9 cellular contexts compared by ENCODE assay signal in the genomic region with DNA sequence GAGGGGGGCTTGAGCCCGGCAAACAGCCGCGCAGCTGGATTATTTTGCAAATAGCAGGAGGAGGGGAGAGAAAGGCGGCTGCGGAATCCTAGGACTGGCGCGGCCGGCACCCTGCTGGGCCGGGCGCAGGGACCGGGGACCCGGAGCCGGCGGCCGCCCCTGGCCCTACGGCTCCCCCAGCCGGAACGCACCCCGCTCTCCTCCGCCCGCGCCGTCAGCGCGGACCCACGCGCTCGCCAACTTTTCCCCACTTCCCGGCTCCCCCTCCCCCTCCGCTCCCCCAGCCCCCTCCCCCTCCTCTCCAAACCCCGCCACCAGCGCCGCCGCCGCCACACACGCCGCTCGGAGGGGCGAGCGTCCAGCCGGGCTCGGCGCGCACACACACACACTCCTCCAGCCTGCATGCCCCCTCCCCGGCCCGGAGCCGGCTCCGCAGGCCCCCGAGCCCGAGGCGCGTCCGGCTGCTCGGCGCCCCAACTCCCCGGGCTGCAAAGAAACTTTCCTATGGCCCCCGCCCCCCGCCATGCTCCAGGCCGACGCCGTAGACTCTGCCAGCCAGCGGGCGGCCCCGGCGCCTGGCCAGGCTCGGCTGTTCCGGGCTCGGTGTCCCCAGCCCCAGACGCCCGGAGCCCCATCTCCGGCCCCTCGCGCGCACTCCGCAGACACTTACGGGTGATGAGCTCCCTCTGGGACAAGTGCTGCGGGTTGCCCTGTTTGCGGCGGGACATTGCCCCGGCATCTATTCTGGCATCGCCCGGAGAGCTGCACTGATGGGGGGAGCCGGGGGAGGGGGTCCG. TPM values are rescaled to one million over a fixed set of nuclear protein-coding genes. Genes with fewer than 3 reads are reported as not detected.
DNase-seq lines count a peak whose midpoint lies in the region; ATAC-seq, FAIRE-seq and TF ChIP-seq lines count a peak whose summit lies in the region.
"Had no signal": no experiment of that assay in that cellular context is flagged by ENCODE, and none has a peak within 500 bp of the region (broad histone marks: within the 10 kb centered on the region; RNA-seq: fewer than 3 reads in every experiment).

No MANE protein-coding gene starts in this region.

- H3K9ac ChIP-seq in kidney (ENCODE audit: low read length in 2 of 2), result no peak overlapping the region

- H2AFZ ChIP-seq in ACC112 (ENCODE audit: low read length, unreplicated experiment), result no peak overlapping the region

- no peak for ATAC-seq in activated T-helper 17 cell treated with anti-CD3 and anti-CD28 coated beads, Interleukin-2, amount 50 U/mL, for 72 hours (replicated peaks)

- H3K36me3 ChIP-seq in ACC112 (ENCODE audit: insufficient read depth, low read length), result no peaks in the 10 kb centered on the region
- no peaks in the 10 kb centered on the region for H3K36me3 ChIP-seq in kidney (ENCODE audit: control insufficient read depth in 1 of 2, insufficient read depth in 2 of 2, low read length in 2 of 2)
- H3K36me3 ChIP-seq in transverse colon, result no peaks in the 10 kb centered on the region

- H3K27me3 ChIP-seq in ACC112 (ENCODE audit: insufficient read depth, low read length) (peaks cover 91% of the 10 kb centered on the region), transverse colon (peaks cover 81% of the 10 kb centered on the region)

- peaks cover 22% of the 10 kb centered on the region for H3K4me1 Mint-ChIP-seq in activated T-helper 17 cell treated with anti-CD3 and anti-CD28 coated beads, Interleukin-2, amount 50 U/mL, for 72 hours

- no peak for TF ChIP-seq EP300 in transverse colon (IDR thresholded peaks at IDR 0.05; ENCODE audit: low read depth)

- H3K36me3 Mint-ChIP-seq in activated T-helper 17 cell treated with anti-CD3 and anti-CD28 coated beads, Interleukin-2, amount 50 U/mL, for 72 hours (ENCODE audit: low read depth), result peaks cover 61% of the 10 kb centered on the region

- peak overlapping the region; percentile 98 for H3K27ac Mint-ChIP-seq in activated T-helper 17 cell treated with anti-CD3 and anti-CD28 coated beads, Interleukin-2, amount 50 U/mL, for 72 hours

- H3K9me3 ChIP-seq in kidney (ENCODE audit: control insufficient read depth in 1 of 2, low read length in 2 of 2) (no peaks in the 10 kb centered on the region), transverse colon (no peaks in the 10 kb centered on the region)

- in situ Hi-C loops in transverse colon (cut with MboI; ENCODE audit: low pct_ligation_motif_present in 1 of 4, low pct_unique_long_range_greater_than_20kb in 1 of 4, low sequenced_read_pairs in 3 of 4), result loop anchor here in 3 of 4 donors (25.0 kb wide), 3 partner anchors 1108 to 1283 kb away; no protein-coding TSS in a partner anchor

- H3K4me3 ChIP-seq in ACC112 (ENCODE audit: low read depth, low read length) (peak overlapping the region; percentile 74), kidney (ENCODE audit: low read length in 2 of 2) (no peak overlapping the region), transverse colon (peak overlapping the region; percentile 42 to 67 (median 57))

- no peaks in the 10 kb centered on the region for H3K79me2 ChIP-seq in ACC112 (ENCODE audit: control insufficient read depth, insufficient read depth, low read length, unreplicated experiment)

- H3K27ac ChIP-seq in ACC112 (ENCODE audit: low read depth, low read length) (no peak overlapping the region), kidney (ENCODE audit: low read depth in 2 of 2, low read length in 2 of 2) (no peak overlapping the region), transverse colon (peak overlapping the region; percentile 62 to 87 (median 74))

- TF ChIP-seq CTCF in kidney (IDR thresholded peaks at IDR 0.05; ENCODE audit: borderline replicate concordance, extremely low read depth, insufficient read depth) (no peak), transverse colon (IDR thresholded peaks at IDR 0.05) (no peak)

- intact Hi-C loops in kidney (cut with DNase I), result no loop called here
- intact Hi-C loops in transverse colon (cut with DNase I; ENCODE audit: low total_unique reads), result no loop called here

- DNase-seq in HK-2 (ENCODE audit: unreplicated experiment), result peak; percentile 27
- DNase-seq in kidney, result peak; percentile 78
- DNase-seq in transverse colon, result no peak
- DNase-seq in dedifferentiated amniotic fluid mesenchymal stem cell (ENCODE audit: extremely low spot score), result no peak
- DNase-seq in germinal center (ENCODE audit: low spot score), result no peak
- no peak for DNase-seq in GF-D8 (lab: John Stamatoyannopoulos, UW)

- no peaks in the 10 kb centered on the region for H3K4me1 ChIP-seq in ACC112 (ENCODE audit: control insufficient read depth, insufficient read depth, low read length, unreplicated experiment)
- peaks cover 0 to 15% of the 10 kb centered on the region in 2 donors for H3K4me1 ChIP-seq in kidney (ENCODE audit: control insufficient read depth in 1 of 2, insufficient read depth in 1 of 2, low read depth in 1 of 2, low read length in 2 of 2)
- H3K4me1 ChIP-seq in transverse colon, result peaks cover 12 to 48% (median 43%) of the 10 kb centered on the region in 4 donors

- no peak for FAIRE-seq in kidney (lab: Jason Lieb, UNC)
- FAIRE-seq: colon had no signal

- H3K9me3 Mint-ChIP-seq in activated T-helper 17 cell treated with anti-CD3 and anti-CD28 coated beads, Interleukin-2, amount 50 U/mL, for 72 hours, result no peaks in the 10 kb centered on the region

- peak overlapping the region; percentile 96 for H3K4me3 Mint-ChIP-seq in activated T-helper 17 cell treated with anti-CD3 and anti-CD28 coated beads, Interleukin-2, amount 50 U/mL, for 72 hours

- H3K27me3 Mint-ChIP-seq in activated T-helper 17 cell treated with anti-CD3 and anti-CD28 coated beads, Interleukin-2, amount 50 U/mL, for 72 hours, result no peaks in the 10 kb centered on the region

- 1% methylated on average over 59 of the region's 84 CpGs; no CpG with 5 or more reads in 1 of the 2 donors for WGBS in transverse colon (ENCODE audit: low coverage in 1 of 2), 2 donors

- no peak for TF ChIP-seq POLR2A in transverse colon (IDR thresholded peaks at IDR 0.05)

RNA-seq across cellular contexts. Expression of a gene that starts 1.3 kb away (rescaled TPM):
- total RNA-seq in activated T-helper 17 cell treated with anti-CD3 and anti-CD28 coated beads, Interleukin-2, amount 50 U/mL, for 72 hours, result 10 to 100 TPM; 51.4 to 52.9 TPM
- 3.3 TPM for total RNA-seq in kidney
- 0.13 TPM for polyA plus RNA-seq in kidney (ENCODE audit: insufficient read depth, low read depth, low replicate concordance)
- 1 to 10 TPM in 3 of 4 donors, under 1 TPM in 1; 0.37 to 4.8 (median 3.7) TPM for total RNA-seq in transverse colon

Comparison
In these comparisons a context has a peak if more than half of its experiments do, and no peak if none do; other contexts are left out.
1. H3K27ac ChIP-seq: peak in transverse colon (4 of 4); none in ACC112 (single experiment) and kidney (0 of 2).
2. H3K4me3 ChIP-seq: peak in ACC112 (single experiment) and transverse colon (4 of 4); none in kidney (0 of 2).
3. DNase-seq: peak in HK-2 (single experiment) and kidney (single experiment); none in transverse colon (single experiment), dedifferentiated amniotic fluid mesenchymal stem cell (single experiment), germinal center (single experiment) and GF-D8 (single experiment).
4. RNA of a gene that starts 1.3 kb away (total RNA-seq): 51.4 to 52.9 TPM in activated T-helper 17 cell treated with anti-CD3 and anti-CD28 coated beads, Interleukin-2, amount 50 U/mL, for 72 hours; 0.37 to 4.8 TPM in transverse colon and 3.3 TPM in kidney (single experiment); every median in the first group is over 4 times any median in the second.